8 cellular contexts compared by ENCODE assay signal in genomic region chr10:102431452-102432124, GRCh38. TPM values are rescaled to one million over a fixed set of nuclear protein-coding genes. Genes with fewer than 3 reads are reported as not detected.
DNase-seq lines count a peak whose midpoint lies in the region; ATAC-seq lines count a peak whose summit lies in the region.

No MANE protein-coding gene starts in this region.

- peaks cover 0 to 6% of the 10 kb centered on the region in 2 donors for H3K36me3 ChIP-seq in neuronal stem cell (replicated peaks in 1 of 2; ENCODE audit: control insufficient read depth in 2 of 2, insufficient read depth in 2 of 2, low read length in 2 of 2)

- H3K4me3 ChIP-seq in neuronal stem cell (ENCODE audit: low read length in 2 of 2) = peak overlapping the region; percentile 85 to 96

- peak overlapping the region; percentile 16 for H3K27ac ChIP-seq in neuronal stem cell (replicated peaks; ENCODE audit: low read length)

- H3K9me3 ChIP-seq in neuronal stem cell (replicated peaks in 1 of 2; ENCODE audit: control insufficient read depth in 2 of 2, insufficient read depth in 1 of 2, low read depth in 1 of 2, low read length in 2 of 2) = peaks cover 0 to 2% of the 10 kb centered on the region in 2 donors

- peak overlapping the region; percentile 96 for H3K27ac Mint-ChIP-seq in activated T-cell treated with anti-CD3 and anti-CD28 coated beads, Interleukin-2, amount 50 U/mL, for 72 hours

- H3K14ac ChIP-seq in neuronal stem cell (ENCODE audit: low read length) = no peak overlapping the region

- H2AFZ ChIP-seq in neuronal stem cell (ENCODE audit: low read length) = peak overlapping the region; percentile 80

- H3K4me1 Mint-ChIP-seq in activated T-cell treated with anti-CD3 and anti-CD28 coated beads, Interleukin-2, amount 50 U/mL, for 72 hours (ENCODE audit: low read depth) = peaks cover 59% of the 10 kb centered on the region

- H2BK15ac ChIP-seq in neuronal stem cell (ENCODE audit: low read length) = no peak overlapping the region

- no peak overlapping the region for H2BK5ac ChIP-seq in neuronal stem cell (ENCODE audit: low read length)

- H3K4me1 ChIP-seq in neuronal stem cell (ENCODE audit: control insufficient read depth in 2 of 2, insufficient read depth in 1 of 2, low read depth in 1 of 2, low read length in 2 of 2) = peaks cover 11 to 27% of the 10 kb centered on the region in 2 donors

- peak overlapping the region; percentile 94 for H3K9ac ChIP-seq in neuronal stem cell (ENCODE audit: low read depth, low read length, poor library complexity)

- peak overlapping the region; percentile 2 for H2AK5ac ChIP-seq in neuronal stem cell (ENCODE audit: low read depth, low read length)

- no CpG with 5 or more reads among the region's 4 CpGs for WGBS in neuronal stem cell (ENCODE audit: extremely low coverage in 2 of 2, insufficient read length in 2 of 2, insufficient replicate concordance in 1 of 2), 2 donors

- no peaks in the 10 kb centered on the region for H3K79me1 ChIP-seq in neuronal stem cell (ENCODE audit: low read depth, low read length)

- no peak overlapping the region for H2BK12ac ChIP-seq in neuronal stem cell (ENCODE audit: low read length)

- no peak overlapping the region for H3K23ac ChIP-seq in neuronal stem cell (ENCODE audit: low read depth, low read length, poor library complexity)

- in situ Hi-C loops in SK-MEL-5 (cut with HindIII; ENCODE audit: low pct_unique_long_range_greater_than_20kb, low sequenced_read_pairs) = no loop called here

- H3K4ac ChIP-seq in neuronal stem cell (ENCODE audit: low read length) = no peak overlapping the region

- H4K91ac ChIP-seq in neuronal stem cell (ENCODE audit: low read depth, low read length, poor library complexity) = no peak overlapping the region

- H3K18ac ChIP-seq in neuronal stem cell (ENCODE audit: low read length) = peak overlapping the region; percentile 4

- H3K27me3 Mint-ChIP-seq in activated T-cell treated with anti-CD3 and anti-CD28 coated beads, Interleukin-2, amount 50 U/mL, for 72 hours (ENCODE audit: low read depth) = no peaks in the 10 kb centered on the region

- H2BK120ac ChIP-seq in neuronal stem cell (ENCODE audit: low read depth, low read length) = no peak overlapping the region

- peak overlapping the region; percentile 84 to 96 for H3K4me3 Mint-ChIP-seq in activated T-cell treated with anti-CD3 and anti-CD28 coated beads, Interleukin-2, amount 50 U/mL, for 72 hours

- H3K4me2 ChIP-seq in neuronal stem cell (ENCODE audit: insufficient read depth, low read length, poor library complexity, severe bottlenecking) = peak overlapping the region; percentile 74

- H3K9me3 Mint-ChIP-seq in activated T-cell treated with anti-CD3 and anti-CD28 coated beads, Interleukin-2, amount 50 U/mL, for 72 hours = no peaks in the 10 kb centered on the region

- no peak overlapping the region for H4K8ac ChIP-seq in neuronal stem cell (ENCODE audit: low read depth, low read length)

- peaks cover 0 to 15% (median 0%) of the 10 kb centered on the region in 3 experiments for H3K27me3 ChIP-seq in neuronal stem cell (ENCODE audit: control insufficient read depth in 3 of 3, insufficient read depth in 3 of 3, low read depth in 1 of 3, low read length in 3 of 3)

- no peak for DNase-seq in activated T-cell treated with anti-CD3 and anti-CD28 coated beads, Interleukin-2, amount 50 U/mL, for 72 hours
- DNase-seq in activated T-cell treated with anti-CD3 and anti-CD28 coated beads, Interleukin-2, amount 50 U/mL, for 48 hours = no peak
- DNase-seq in SK-MEL-5 (ENCODE audit: low read depth, low spot score) (peak; percentile 29), fibroblast of gingiva (ENCODE audit: low read depth) (peak; percentile 66), neuronal stem cell (ENCODE audit: low spot score) (no peak), iPS-NIHi11 (ENCODE audit: low spot score) (no peak)

- H3K36me3 Mint-ChIP-seq in activated T-cell treated with anti-CD3 and anti-CD28 coated beads, Interleukin-2, amount 50 U/mL, for 72 hours (ENCODE audit: insufficient read depth in 2 of 2) = peaks cover 2 to 6% of the 10 kb centered on the region in 2 donors

- ATAC-seq in activated T-cell treated with anti-CD3 and anti-CD28 coated beads, Interleukin-2, amount 50 U/mL, for 72 hours (replicated peaks in 1 of 2) = no peak
- ATAC-seq in GM19455 (IDR thresholded peaks at IDR 0.05; ENCODE audit: unreplicated experiment) (no peak), HG02571 (IDR thresholded peaks at IDR 0.05; ENCODE audit: unreplicated experiment) (no peak)

RNA-seq across cellular contexts. Expression of gene CUEDC2, which starts 0.8 kb away (rescaled TPM):
- total RNA-seq in activated T-cell treated with anti-CD3 and anti-CD28 coated beads, Interleukin-2, amount 50 U/mL, for 72 hours = 10 to 100 TPM; 78.7 to 79.5 TPM
- total RNA-seq in SK-MEL-5 (2014; rRNA removed; shearing (Covaris generic)) = 24.3 and 26.6 TPM in 2 replicates
- polyA plus RNA-seq in SK-MEL-5 (2015; cell fraction: cytosol; rRNA removed) = 33.6 and 44.5 TPM in 2 replicates
- 43.7 and 59.2 TPM in 2 replicates for polyA plus RNA-seq in SK-MEL-5 (2015; cell fraction: nucleus; rRNA removed)
- 114 TPM for polyA plus RNA-seq in neuronal stem cell (2013, experiment 1 of 2)
- polyA plus RNA-seq in neuronal stem cell (2013, experiment 2 of 2) = 113 TPM

RNA-seq across cellular contexts. Expression of gene FBXL15, which starts 11.0 kb away (rescaled TPM):
- 10 to 100 TPM; 15.3 TPM for total RNA-seq in activated T-cell treated with anti-CD3 and anti-CD28 coated beads, Interleukin-2, amount 50 U/mL, for 72 hours
- total RNA-seq in SK-MEL-5 (2014; rRNA removed; shearing (Covaris generic)) = 6.5 and 8.4 TPM in 2 replicates
- polyA plus RNA-seq in SK-MEL-5 (2015; cell fraction: cytosol; rRNA removed) = 12.8 and 13.8 TPM in 2 replicates
- 21.3 and 26.2 TPM in 2 replicates for polyA plus RNA-seq in SK-MEL-5 (2015; cell fraction: nucleus; rRNA removed)
- polyA plus RNA-seq in neuronal stem cell (2013, experiment 1 of 2) = 4.7 TPM
- 4.8 TPM for polyA plus RNA-seq in neuronal stem cell (2013, experiment 2 of 2)

RNA-seq across cellular contexts. Expression of gene PSD, which starts 13.0 kb away (rescaled TPM):
- 10 to 100 TPM in 1 of 2 donors, 1 to 10 TPM in 1; 8.6 to 11.7 TPM for total RNA-seq in activated T-cell treated with anti-CD3 and anti-CD28 coated beads, Interleukin-2, amount 50 U/mL, for 72 hours
- 0.40 and 0.61 TPM in 2 replicates for total RNA-seq in SK-MEL-5 (2014; rRNA removed; shearing (Covaris generic))
- polyA plus RNA-seq in SK-MEL-5 (2015; cell fraction: cytosol; rRNA removed) = 0.63 and 1.1 TPM in 2 replicates
- 0.49 and 0.96 TPM in 2 replicates for polyA plus RNA-seq in SK-MEL-5 (2015; cell fraction: nucleus; rRNA removed)
- polyA plus RNA-seq in neuronal stem cell (2013, experiment 1 of 2) = 2.4 TPM
- 1.9 TPM for polyA plus RNA-seq in neuronal stem cell (2013, experiment 2 of 2)

RNA-seq across cellular contexts. Expression of gene C10orf95, which starts 19.8 kb away (rescaled TPM):
- under 1 TPM in 1 of 2 donors, not detected in 1; 0.21 TPM for total RNA-seq in activated T-cell treated with anti-CD3 and anti-CD28 coated beads, Interleukin-2, amount 50 U/mL, for 72 hours
- not detected in 2 replicates for total RNA-seq in SK-MEL-5 (2014; rRNA removed; shearing (Covaris generic))
- 0.13 TPM in 1 of 2 replicates, not detected in the other for polyA plus RNA-seq in SK-MEL-5 (2015; cell fraction: cytosol; rRNA removed)
- polyA plus RNA-seq in SK-MEL-5 (2015; cell fraction: nucleus; rRNA removed) = not detected in 2 replicates
- 0.10 TPM for polyA plus RNA-seq in neuronal stem cell (2013, experiment 1 of 2)
- 0.18 TPM for polyA plus RNA-seq in neuronal stem cell (2013, experiment 2 of 2)

RNA-seq across cellular contexts. Expression of gene NFKB2, which starts 36.1 kb away (rescaled TPM):
- total RNA-seq in activated T-cell treated with anti-CD3 and anti-CD28 coated beads, Interleukin-2, amount 50 U/mL, for 72 hours = 100 to 1,000 TPM; 472 to 564 TPM
- total RNA-seq in SK-MEL-5 (2014; rRNA removed; shearing (Covaris generic)) = 10.3 and 13.0 TPM in 2 replicates
- 21.1 and 29.2 TPM in 2 replicates for polyA plus RNA-seq in SK-MEL-5 (2015; cell fraction: cytosol; rRNA removed)
- polyA plus RNA-seq in SK-MEL-5 (2015; cell fraction: nucleus; rRNA removed) = 28.5 and 59.7 TPM in 2 replicates
- polyA plus RNA-seq in neuronal stem cell (2013, experiment 1 of 2) = 7.6 TPM
- polyA plus RNA-seq in neuronal stem cell (2013, experiment 2 of 2) = 8.2 TPM

Comparison
In these comparisons a context has a peak if more than half of its experiments do, and no peak if none do; other contexts are left out.
1. DNase-seq: peak in SK-MEL-5 (single experiment) and fibroblast of gingiva (single experiment); none in activated T-cell treated with anti-CD3 and anti-CD28 coated beads, Interleukin-2, amount 50 U/mL, for 72 hours (0 of 2), activated T-cell treated with anti-CD3 and anti-CD28 coated beads, Interleukin-2, amount 50 U/mL, for 48 hours (0 of 2), neuronal stem cell (single experiment) and iPS-NIHi11 (single experiment).